In the genomic region with DNA sequence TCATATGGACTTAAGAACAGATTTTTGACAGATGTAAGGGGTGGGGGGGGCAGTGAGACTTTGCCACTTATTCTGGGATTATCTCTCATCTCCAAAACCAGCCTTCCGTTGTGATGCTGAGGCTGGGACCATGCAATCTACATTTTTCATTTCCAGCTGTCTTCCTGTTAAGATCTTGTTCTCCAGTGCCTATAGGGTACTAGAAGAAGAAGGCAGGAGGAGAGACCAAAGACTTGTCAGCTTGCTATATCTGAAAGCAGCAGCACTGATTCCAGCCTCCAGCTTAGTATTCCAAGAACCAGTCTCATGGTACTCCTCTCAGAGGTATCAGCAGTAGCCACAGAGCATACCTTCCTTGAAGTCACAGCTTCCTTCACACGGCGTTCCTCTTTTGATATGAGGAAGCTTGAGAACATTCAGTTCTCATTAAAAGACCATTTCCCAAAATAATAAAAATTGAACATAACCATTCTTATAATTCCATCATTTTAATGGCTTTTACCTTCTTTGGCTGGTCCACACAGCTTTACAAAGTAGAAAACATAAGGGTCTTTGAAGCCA, we compare ENCODE assay signal across 20 cellular contexts. TPM values are rescaled to one million over a fixed set of nuclear protein-coding genes. Genes with fewer than 3 reads are reported as not detected.
DNase-seq lines count a peak whose midpoint lies in the region; ATAC-seq, FAIRE-seq and TF ChIP-seq lines count a peak whose summit lies in the region.
"Had no signal": no experiment of that assay in that cellular context is flagged by ENCODE, and none has a peak within 500 bp of the region (broad histone marks: within the 10 kb centered on the region; RNA-seq: fewer than 3 reads in every experiment).

No MANE protein-coding gene starts in this region.

- 95% methylated on average over 3 of the region's 3 CpGs for WGBS in A549 (ENCODE audit: missing lambda C conversion rate)

- H3K36me3 Mint-ChIP-seq in CD8-positive, alpha-beta T cell: peaks cover 18% of the 10 kb centered on the region
- H3K36me3 Mint-ChIP-seq: activated naive CD8-positive, alpha-beta T cell treated with anti-CD3 and anti-CD28 coated beads, Interleukin-2, amount 10 ng/mL, durations not matched to agents 7 days and 5 days had no signal

- CTCF ChIA-PET in A549 (lab: Yijun Ruan, JAX): interaction anchor here (1.0 to 1.2 kb wide), 4 partner anchors 9 to 213 kb away, joined by 3 to 4 read pairs (median 3); no protein-coding TSS in a partner anchor
- CTCF ChIA-PET in CD8-positive, alpha-beta T cell (lab: Charles Lee): interaction anchor here (1.5 kb wide), 1 partner anchor 11 kb away, joined by 4 read pairs; no protein-coding TSS in a partner anchor

- intact Hi-C loops in CD8-positive, alpha-beta T cell (cut with DNase I, micrococcal nuclease): loop anchor here (1.0 to 10.0 kb wide), 2 partner anchors 24 to 214 kb away; no protein-coding TSS in a partner anchor

- TF ChIP-seq EP300 in A549 (IDR thresholded peaks at IDR 0.05): no peak

- no peak for TF ChIP-seq CTCF in A549 (IDR thresholded peaks at IDR 0.05)
- no peak for TF ChIP-seq CTCF in CD8-positive, alpha-beta T cell (IDR thresholded peaks at IDR 0.05)

- H3K27me3 Mint-ChIP-seq in CD8-positive, alpha-beta T cell (ENCODE audit: low read depth): no peaks in the 10 kb centered on the region
- H3K27me3 Mint-ChIP-seq: activated naive CD8-positive, alpha-beta T cell treated with anti-CD3 and anti-CD28 coated beads, Interleukin-2, amount 10 ng/mL, durations not matched to agents 7 days and 5 days had no signal

- no peak for TF ChIP-seq POLR2A in A549 (IDR thresholded peaks at IDR 0.05; ENCODE audit: low read length)

- H3K27me3 ChIP-seq in CD8-positive, alpha-beta T cell (ENCODE audit: insufficient read depth, low read length): no peaks in the 10 kb centered on the region
- H3K27me3 ChIP-seq: heart right ventricle had no signal

- peaks cover 61% of the 10 kb centered on the region for H3K4me1 ChIP-seq in A549
- H3K4me1 ChIP-seq in CD8-positive, alpha-beta T cell (ENCODE audit: insufficient read depth, low read length): peaks cover 57% of the 10 kb centered on the region

- H3K4me2 ChIP-seq in A549: peak overlapping the region; percentile 2; the same call in 2 of the 3 replicates

- H3K4me1 Mint-ChIP-seq in CD8-positive, alpha-beta T cell (ENCODE audit: low read depth): peaks cover 65% of the 10 kb centered on the region

- H3K27ac ChIP-seq in A549: peak overlapping the region in 1 of 2 experiments; percentile 5; a peak in 1 of 6 replicates
- H3K27ac ChIP-seq in CD8-positive, alpha-beta T cell (ENCODE audit: low read depth, low read length): no peak overlapping the region
- H3K27ac ChIP-seq: heart right ventricle, thoracic aorta had no signal

- no peak overlapping the region for H3K4me3 ChIP-seq in A549
- no peak overlapping the region for H3K4me3 ChIP-seq in CD8-positive, alpha-beta T cell (ENCODE audit: low read depth, low read length)
- H3K4me3 ChIP-seq: heart right ventricle, thoracic aorta had no signal

- no peak for TF ChIP-seq RAD21 in A549 (conservative IDR thresholded peaks at IDR 0.05 in 1 of 2, IDR thresholded peaks at IDR 0.05 in 1 of 2)

- H3K27ac Mint-ChIP-seq in CD8-positive, alpha-beta T cell: peak overlapping the region; percentile 71
- H3K27ac Mint-ChIP-seq: activated naive CD8-positive, alpha-beta T cell treated with anti-CD3 and anti-CD28 coated beads, Interleukin-2, amount 10 ng/mL, durations not matched to agents 7 days and 5 days had no signal

- no peak for DNase-seq in A549 (ENCODE audit: low read depth in 1 of 2, low spot score in 1 of 2)
- no peak for DNase-seq in CD8-positive, alpha-beta T cell
- peak; percentile 61 for DNase-seq in OCI-M1 (lab: John Stamatoyannopoulos, UW)
- DNase-seq in left lobe of liver (ENCODE audit: low spot score): no peak
- DNase-seq in NCI-H446 (lab: John Stamatoyannopoulos, UW): no peak
- DNase-seq: activated naive CD8-positive, alpha-beta T cell treated with anti-CD3 and anti-CD28 coated beads, Interleukin-2, amount 10 ng/mL, durations not matched to agents 7 days and 5 days; activated T-cell treated with anti-CD3 and anti-CD28 coated beads for 4 hours; DMS53; effector CD4-positive, alpha-beta T cell; heart right ventricle; islet precursor cell; NCI-H2107; NCI-H774; RPMI8226; stimulated activated CD4-positive, alpha-beta T cell treated with anti-CD3 and anti-CD28 coated beads, Interleukin-4, amount 100 ng/mL, for 4 hours had no signal

- H3K9me3 ChIP-seq in A549: no peaks in the 10 kb centered on the region
- no peaks in the 10 kb centered on the region for H3K9me3 ChIP-seq in CD8-positive, alpha-beta T cell (ENCODE audit: low read length)
- H3K9me3 ChIP-seq: heart right ventricle, thoracic aorta had no signal

- POLR2A ChIA-PET in A549 (lab: Yijun Ruan, JAX): interaction anchor here (1.1 kb wide), 1 partner anchor 118 kb away, joined by 3 read pairs; a partner anchor contains a TSS
- POLR2A ChIA-PET in CD8-positive, alpha-beta T cell (lab: Charles Lee): interaction anchor here (0.5 to 1.1 kb wide), 5 partner anchors 9 to 56 kb away, joined by 3 read pairs; no protein-coding TSS in a partner anchor

- peak overlapping the region; percentile 52 for H3K4me3 Mint-ChIP-seq in CD8-positive, alpha-beta T cell
- H3K4me3 Mint-ChIP-seq: activated naive CD8-positive, alpha-beta T cell treated with anti-CD3 and anti-CD28 coated beads, Interleukin-2, amount 10 ng/mL, durations not matched to agents 7 days and 5 days had no signal

- ATAC-seq in A549: 0 out of 6 replicates have a peak, but pooled peaks of 1 of the 2 experiments have one; percentile 8
- ATAC-seq in CD8-positive, alpha-beta T cell: no peak
- peak; percentile 31 for ATAC-seq in left lobe of liver
- ATAC-seq in HG03354 (IDR thresholded peaks at IDR 0.05; ENCODE audit: poor library complexity, severe bottlenecking, unreplicated experiment): no peak
- ATAC-seq in esophagus mucosa: no peak
- ATAC-seq in activated CD4-positive, CD25-positive, alpha-beta regulatory T cell treated with anti-CD3 and anti-CD28 coated beads, Interleukin-2, amount 50 U/mL, for 24 hours: no peak

- no peaks in the 10 kb centered on the region for H3K9me3 Mint-ChIP-seq in CD8-positive, alpha-beta T cell
- H3K9me3 Mint-ChIP-seq: activated naive CD8-positive, alpha-beta T cell treated with anti-CD3 and anti-CD28 coated beads, Interleukin-2, amount 10 ng/mL, durations not matched to agents 7 days and 5 days had no signal

- no peaks in the 10 kb centered on the region for H3K36me3 ChIP-seq in CD8-positive, alpha-beta T cell (ENCODE audit: insufficient read depth, low read length)
- H3K36me3 ChIP-seq: thoracic aorta had no signal

- FAIRE-seq in A549 (lab: Jason Lieb, UNC): no peak
- FAIRE-seq: bronchial epithelial cell had no signal

TF ChIP-seq in A549, 52 proteins besides CTCF, POLR2A, EP300 and RAD21:
- TF ChIP-seq KDM1A (IDR thresholded peaks at IDR 0.05; ENCODE audit: low read depth): no peak
- no peak for TF ChIP-seq CBX8 (IDR thresholded peaks at IDR 0.05)
- TF ChIP-seq, protein P1, sequence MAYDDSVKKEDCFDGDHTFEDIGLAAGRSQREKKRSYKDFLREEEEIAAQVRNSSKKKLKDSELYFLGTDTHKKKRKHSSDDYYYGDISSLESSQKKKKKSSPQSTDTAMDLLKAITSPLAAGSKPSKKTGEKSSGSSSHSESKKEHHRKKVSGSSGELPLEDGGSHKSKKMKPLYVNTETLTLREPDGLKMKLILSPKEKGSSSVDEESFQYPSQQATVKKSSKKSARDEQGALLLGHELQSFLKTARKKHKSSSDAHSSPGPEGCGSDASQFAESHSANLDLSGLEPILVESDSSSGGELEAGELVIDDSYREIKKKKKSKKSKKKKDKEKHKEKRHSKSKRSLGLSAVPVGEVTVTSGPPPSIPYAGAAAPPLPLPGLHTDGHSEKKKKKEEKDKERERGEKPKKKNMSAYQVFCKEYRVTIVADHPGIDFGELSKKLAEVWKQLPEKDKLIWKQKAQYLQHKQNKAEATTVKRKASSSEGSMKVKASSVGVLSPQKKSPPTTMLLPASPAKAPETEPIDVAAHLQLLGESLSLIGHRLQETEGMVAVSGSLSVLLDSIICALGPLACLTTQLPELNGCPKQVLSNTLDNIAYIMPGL (CRISPR knock-in tag; IDR thresholded peaks at IDR 0.05; ENCODE audit: borderline replicate concordance): no peak
- TF ChIP-seq BHLHE40 (IDR thresholded peaks at IDR 0.05; ENCODE audit: low read depth, low read length): no peak
- TF ChIP-seq, protein P2, sequence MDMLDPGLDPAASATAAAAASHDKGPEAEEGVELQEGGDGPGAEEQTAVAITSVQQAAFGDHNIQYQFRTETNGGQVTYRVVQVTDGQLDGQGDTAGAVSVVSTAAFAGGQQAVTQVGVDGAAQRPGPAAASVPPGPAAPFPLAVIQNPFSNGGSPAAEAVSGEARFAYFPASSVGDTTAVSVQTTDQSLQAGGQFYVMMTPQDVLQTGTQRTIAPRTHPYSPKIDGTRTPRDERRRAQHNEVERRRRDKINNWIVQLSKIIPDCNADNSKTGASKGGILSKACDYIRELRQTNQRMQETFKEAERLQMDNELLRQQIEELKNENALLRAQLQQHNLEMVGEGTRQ (IDR thresholded peaks at IDR 0.05): no peak
- TF ChIP-seq RCOR1 (IDR thresholded peaks at IDR 0.05; ENCODE audit: low read depth, low read length): no peak
- TF ChIP-seq HEYL (CRISPR knock-in tag; IDR thresholded peaks at IDR 0.05): no peak

RNA-seq across cellular contexts. Expression of a gene that starts 49.8 kb away (rescaled TPM):
- polyA plus RNA-seq in A549 (2011; rRNA removed): 132 TPM in 2 replicates
- polyA plus RNA-seq in A549 (2012; cell fraction: cytosol; rRNA removed): 23.8 and 26.5 TPM in 2 replicates
- 35.8 and 62.6 TPM in 2 replicates for polyA plus RNA-seq in A549 (2012; cell fraction: nucleus; rRNA removed)
- polyA plus RNA-seq in A549 (2017; fragmentation: RNase III; extraction: RNeasy Plus Mini Kit Qiagen cat#74134 plus additional on column Dnase treatment): 47.7 to 50.7 TPM (median 48.2 TPM) in 3 replicates
- polyA minus RNA-seq in A549 (2011; rRNA and poly(A)+ RNA removed): 178 and 191 TPM in 2 replicates
- total RNA-seq in CD8-positive, alpha-beta T cell: 100 to 1,000 TPM in 1 of 2 experiments, 10 to 100 TPM in 1; 99.6 to 103 TPM
- 37.0 TPM for total RNA-seq in left lobe of liver
- total RNA-seq in esophagus mucosa: 58.5 TPM
